In the genomic region with DNA sequence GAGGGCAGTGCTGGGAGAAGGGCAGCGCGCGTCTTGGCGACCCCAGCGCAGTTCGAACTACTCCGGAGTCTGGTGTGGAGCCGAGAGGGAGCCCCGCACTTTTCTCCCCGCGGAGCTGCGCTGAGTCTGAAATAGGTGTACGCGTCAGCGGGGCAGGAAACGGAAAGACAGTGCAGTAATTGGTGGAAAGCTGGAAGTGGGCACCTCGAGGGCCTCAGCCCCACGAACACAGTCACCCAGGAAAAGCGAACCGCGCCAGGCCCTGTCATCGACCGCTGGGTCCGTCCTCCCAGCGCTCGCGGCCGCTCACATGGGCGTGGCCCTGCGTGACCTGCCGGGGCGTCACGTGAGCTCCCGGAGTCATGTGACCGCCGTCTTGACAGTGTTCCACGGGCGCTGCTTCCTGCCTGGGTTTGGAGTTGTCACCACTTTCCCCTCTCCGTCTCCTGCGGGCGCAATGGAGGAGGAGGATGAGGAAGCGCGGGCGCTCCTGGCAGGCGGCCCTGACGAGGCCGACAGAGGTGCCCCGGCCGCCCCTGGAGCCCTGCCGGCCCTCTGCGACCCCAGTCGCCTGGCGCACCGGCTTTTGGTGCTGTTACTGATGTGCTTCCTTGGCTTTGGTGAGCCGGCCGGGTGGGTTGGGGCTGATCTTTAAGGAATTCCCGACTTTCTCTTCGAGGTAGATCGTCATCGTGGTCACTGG, we compare ENCODE assay signal across 8 cellular contexts. TPM values are rescaled to one million over a fixed set of nuclear protein-coding genes. Genes with fewer than 3 reads are reported as not detected.
DNase-seq lines count a peak whose midpoint lies in the region; ATAC-seq, FAIRE-seq and TF ChIP-seq lines count a peak whose summit lies in the region.

TSS of gene MFSD1 (plus strand) at position 359 of the 703 bp plus-strand sequence. CDS start at position 458, 99 bp downstream.

- CTCF ChIA-PET in WTC11 (lab: Charles Lee), result interaction anchor here (1.0 to 3.6 kb wide), 9 partner anchors 10 to 459 kb away, joined by 3 to 17 read pairs (median 3); no protein-coding TSS in a partner anchor

- in situ Hi-C loops in GM18951 (cut with MboI; ENCODE audit: low sequenced_read_pairs, unreplicated experiment), result no loop called here

- ATAC-seq in HG03175 (IDR thresholded peaks at IDR 0.05; ENCODE audit: unreplicated experiment) (peak; percentile 97), WTC11 (peak; percentile 88)

- no peaks in the 10 kb centered on the region for H4K20me1 ChIP-seq in smooth muscle cell (ENCODE audit: low read depth)

- no peak for FAIRE-seq in bronchial epithelial cell (lab: Jason Lieb, UNC)

- WGBS in smooth muscle cell (ENCODE audit: low lambda C conversion rate), result 1% methylated on average over 57 of the region's 60 CpGs

- peak within 1 kb of the TSS; percentile 84 for H3K27ac ChIP-seq in smooth muscle cell (ENCODE audit: low read depth)

- no peaks in the 10 kb centered on the region for H3K9me3 ChIP-seq in smooth muscle cell (replicated peaks; ENCODE audit: low read depth)

- peak; percentile 96 for DNase-seq in AG08395 (ENCODE audit: low spot score)
- DNase-seq in NCI-H226, result peak; percentile 85
- DNase-seq in WTC11 (ENCODE audit: low spot score), result peak; percentile 86
- DNase-seq in bronchial epithelial cell (ENCODE audit: low read depth), result peak; percentile 76
- peak; percentile 93 for DNase-seq in iPS-NIHi7 (ENCODE audit: extremely low spot score)
- peak; percentile 79 for DNase-seq in smooth muscle cell (lab: John Stamatoyannopoulos, UW; ENCODE audit: unreplicated experiment)

- H3K9me3 Mint-ChIP-seq in WTC11, result no peaks in the 10 kb centered on the region

- H3K9ac ChIP-seq in smooth muscle cell (ENCODE audit: low read depth), result peak within 1 kb of the TSS; percentile 87

- H3K36me3 ChIP-seq in bronchial epithelial cell (ENCODE audit: control insufficient read depth, insufficient read depth, low read length) (no peaks in the 10 kb centered on the region), smooth muscle cell (ENCODE audit: low read depth) (no peaks in the 10 kb centered on the region)

- no peaks in the 10 kb centered on the region for H3K27me3 ChIP-seq in bronchial epithelial cell (ENCODE audit: control insufficient read depth, insufficient read depth, low read length)
- H3K27me3 ChIP-seq in smooth muscle cell (ENCODE audit: low read depth), result peaks cover 14% of the 10 kb centered on the region

- H3K4me1 ChIP-seq in smooth muscle cell (ENCODE audit: low read depth), result peaks cover 7% of the 10 kb centered on the region

- peak within 1 kb of the TSS; percentile 85 for H3K4me3 ChIP-seq in bronchial epithelial cell (ENCODE audit: low read depth, low read length)
- peak within 1 kb of the TSS; percentile 75 for H3K4me3 ChIP-seq in smooth muscle cell

- H3K4me1 Mint-ChIP-seq in WTC11, result peaks cover 8% of the 10 kb centered on the region

- peaks cover 38% of the 10 kb centered on the region for H3K27me3 Mint-ChIP-seq in WTC11 (ENCODE audit: low read depth)

- TF ChIP-seq CTCF in WTC11 (IDR thresholded peaks at IDR 0.05), result no peak
- TF ChIP-seq CTCF in bronchial epithelial cell (IDR thresholded peaks at IDR 0.05; ENCODE audit: insufficient read depth, low read length, severe bottlenecking), result no peak
- TF ChIP-seq CTCF in smooth muscle cell (IDR thresholded peaks at IDR 0.05; ENCODE audit: borderline replicate concordance, insufficient read depth, poor library complexity, severe bottlenecking), result no peak

- no peaks in the 10 kb centered on the region for H3F3A ChIP-seq in smooth muscle cell (ENCODE audit: low read depth)

- H3K27ac Mint-ChIP-seq in WTC11, result no peak within 1 kb of the TSS

- peak; percentile 86 for TF ChIP-seq POLR2A in GM18951 (IDR thresholded peaks at IDR 0.05; ENCODE audit: extremely low read depth, insufficient read depth, insufficient read length)

- H3K36me3 Mint-ChIP-seq in WTC11, result no peaks in the 10 kb centered on the region

- H3K4me2 ChIP-seq in smooth muscle cell, result peak within 1 kb of the TSS; percentile 88

- H2AFZ ChIP-seq in smooth muscle cell (ENCODE audit: low read depth), result peak within 1 kb of the TSS; percentile 97

- POLR2A ChIA-PET in WTC11 (lab: Charles Lee), result interaction anchor here (0.7 to 1.0 kb wide), 2 partner anchors 74 to 836 kb away, joined by 3 to 6 read pairs; no protein-coding TSS in a partner anchor

- H3K4me3 Mint-ChIP-seq in WTC11, result peak within 1 kb of the TSS; percentile 90

- peaks cover 8% of the 10 kb centered on the region for H3K79me2 ChIP-seq in smooth muscle cell (ENCODE audit: low read depth)

TF ChIP-seq in WTC11, 78 proteins besides CTCF, POLR2A, EP300 and RAD21 (continues in another document):
- TF ChIP-seq AR (CRISPR knock-in tag; IDR thresholded peaks at IDR 0.05) (no peak), GABPB1 (CRISPR knock-in tag; IDR thresholded peaks at IDR 0.05) (0 out of 2 replicates have a peak, but pooled peaks have one; percentile 44), KAT7 (CRISPR knock-in tag; IDR thresholded peaks at IDR 0.05; ENCODE audit: borderline replicate concordance) (0 out of 2 replicates have a peak, but pooled peaks have one; percentile 40), ZNF232 (CRISPR knock-in tag; IDR thresholded peaks at IDR 0.05) (0 out of 2 replicates have a peak, but pooled peaks have one; percentile 35), USF1 (CRISPR knock-in tag; IDR thresholded peaks at IDR 0.05) (peak; percentile 100), ZNF121 (CRISPR knock-in tag; IDR thresholded peaks at IDR 0.05) (no peak), ZMAT4 (CRISPR knock-in tag; IDR thresholded peaks at IDR 0.05) (no peak), ZNF138 (CRISPR knock-in tag; conservative IDR thresholded peaks at IDR 0.05) (no peak), E2F5 (CRISPR knock-in tag; IDR thresholded peaks at IDR 0.05) (0 out of 2 replicates have a peak, but pooled peaks have one; percentile 53), CREB1 (CRISPR knock-in tag; IDR thresholded peaks at IDR 0.05) (peak; percentile 46; the same call in 1 of the 2 replicates), TP53 (CRISPR knock-in tag; IDR thresholded peaks at IDR 0.05) (no peak), SP1 (CRISPR knock-in tag; conservative IDR thresholded peaks at IDR 0.05) (peak; percentile 91)
- TF ChIP-seq, protein P1, sequence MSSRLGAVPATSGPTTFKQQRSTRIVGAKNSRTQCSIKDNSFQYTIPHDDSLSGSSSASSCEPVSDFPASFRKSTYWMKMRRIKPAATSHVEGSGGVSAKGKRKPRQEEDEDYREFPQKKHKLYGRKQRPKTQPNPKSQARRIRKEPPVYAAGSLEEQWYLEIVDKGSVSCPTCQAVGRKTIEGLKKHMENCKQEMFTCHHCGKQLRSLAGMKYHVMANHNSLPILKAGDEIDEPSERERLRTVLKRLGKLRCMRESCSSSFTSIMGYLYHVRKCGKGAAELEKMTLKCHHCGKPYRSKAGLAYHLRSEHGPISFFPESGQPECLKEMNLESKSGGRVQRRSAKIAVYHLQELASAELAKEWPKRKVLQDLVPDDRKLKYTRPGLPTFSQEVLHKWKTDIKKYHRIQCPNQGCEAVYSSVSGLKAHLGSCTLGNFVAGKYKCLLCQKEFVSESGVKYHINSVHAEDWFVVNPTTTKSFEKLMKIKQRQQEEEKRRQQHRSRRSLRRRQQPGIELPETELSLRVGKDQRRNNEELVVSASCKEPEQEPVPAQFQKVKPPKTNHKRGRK (CRISPR knock-in tag; IDR thresholded peaks at IDR 0.05; ENCODE audit: borderline replicate concordance), result no peak

RNA-seq across cellular contexts. Expression of gene MFSD1, which starts in this region (rescaled TPM):
- total RNA-seq in WTC11 (2021) (6.6 to 8.2 TPM (median 6.7 TPM) in 3 replicates), bronchial epithelial cell (57.1 and 63.6 TPM in 2 replicates), smooth muscle cell (91.5 and 95.0 TPM in 2 replicates)
- polyA plus RNA-seq in smooth muscle cell, result 60.1 and 64.7 TPM in 2 replicates

Comparison
In these comparisons a context has a peak if more than half of its experiments do, and no peak if none do; other contexts are left out.
1. Peak in every context shown above with its lines: DNase-seq, ATAC-seq, H3K4me3 ChIP-seq and H3K27ac ChIP-seq.